Comparison of ENCODE assay signal across 8 cellular contexts in the genomic region with DNA sequence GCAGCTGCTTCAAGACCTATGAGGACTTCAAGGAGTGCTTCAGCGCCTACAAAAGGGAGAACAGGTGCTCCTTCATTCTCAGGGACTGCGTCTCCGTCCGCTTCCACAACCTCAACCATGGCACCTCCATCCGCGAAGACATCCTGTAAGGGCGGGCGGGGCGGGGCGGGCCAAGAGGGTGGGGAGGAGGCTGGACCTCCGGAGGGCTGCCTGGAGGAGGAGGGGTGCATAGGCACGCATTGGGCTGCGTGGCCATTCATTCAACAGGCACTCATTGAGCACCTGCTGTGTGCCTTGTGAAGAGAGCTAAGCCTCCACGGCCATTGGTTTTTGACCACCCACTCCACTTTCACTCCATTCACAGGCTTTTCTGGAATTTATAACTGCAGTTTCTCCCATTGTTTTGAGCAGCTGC. TPM values are rescaled to one million over a fixed set of nuclear protein-coding genes. Genes with fewer than 3 reads are reported as not detected.
DNase-seq lines count a peak whose midpoint lies in the region; ATAC-seq and TF ChIP-seq lines count a peak whose summit lies in the region.

No MANE protein-coding gene starts in this region.

- POLR2A ChIA-PET in HCT116 (lab: Charles Lee), result interaction anchor here (1.9 kb wide), 1 partner anchor 24 kb away, joined by 8 read pairs; the partner anchor contains the start of gene ZSWIM1

- intact Hi-C loops in HCT116 (cut with micrococcal nuclease), result no loop called here
- intact Hi-C loops in vagina (cut with DNase I), result no loop called here

- no peak for TF ChIP-seq CTCF in HCT116 (IDR thresholded peaks at IDR 0.05 in 2 of 3, conservative IDR thresholded peaks at IDR 0.05 in 1 of 3; ENCODE audit: borderline replicate concordance in 1 of 3, insufficient read depth in 1 of 3, low read depth in 2 of 3, low read length in 2 of 3)
- TF ChIP-seq CTCF in vagina (IDR thresholded peaks at IDR 0.05), result no peak

- H3K9me2 ChIP-seq in HCT116 (ENCODE audit: insufficient read depth), result no peaks in the 10 kb centered on the region

- RAD21 ChIA-PET in HCT116 (lab: Charles Lee; ENCODE audit: low non-redundant PET in 1 of 2, low total read pairs in 2 of 2, uncharacterized antibody in 2 of 2, unreplicated experiment in 2 of 2), result no interaction called here

- no peaks in the 10 kb centered on the region for H4K20me1 ChIP-seq in HCT116 (ENCODE audit: insufficient read depth)

- H3K27me3 Mint-ChIP-seq in central memory CD8-positive, alpha-beta T cell, result no peaks in the 10 kb centered on the region

- no TSS peak for BruUV-seq in HCT116 (replicated peaks; lab: Mats Ljungman, UMichigan)

- DNase-seq in activated CD4-positive, CD25-positive, alpha-beta regulatory T cell treated with anti-CD3 and anti-CD28 coated beads, Interleukin-2, amount 50 U/mL, for 72 hours, result no peak
- DNase-seq in HCT116 (ENCODE audit: low read depth, low spot score) (no peak), NOMO-1 (lab: John Stamatoyannopoulos, UW; ENCODE audit: unreplicated experiment in 2 of 2) (peak; percentile 46 to 68), vagina (ENCODE audit: extremely low spot score in 2 of 2) (no peak), NCI-H1930 (lab: John Stamatoyannopoulos, UW) (no peak)
- DNase-seq in central memory CD8-positive, alpha-beta T cell (ENCODE audit: low spot score in 2 of 2), result no peak

- H3K4me3 Mint-ChIP-seq in central memory CD8-positive, alpha-beta T cell, result peak overlapping the region; percentile 98

- H3K9me3 Mint-ChIP-seq in central memory CD8-positive, alpha-beta T cell, result no peaks in the 10 kb centered on the region

- 0 out of 2 replicates have a peak, but pooled peaks cover 12% of the 10 kb centered on the region for H3K79me2 ChIP-seq in HCT116 (ENCODE audit: insufficient read depth, low read length)

- no peaks in the 10 kb centered on the region for H3K36me3 ChIP-seq in HCT116 (ENCODE audit: control insufficient read depth in 1 of 2, insufficient read depth in 2 of 2, low read length in 2 of 2)
- H3K36me3 ChIP-seq in vagina, result peaks cover 0 to 11% of the 10 kb centered on the region in 2 donors

- H3K9ac ChIP-seq in HCT116 (ENCODE audit: low read length), result 0 out of 2 replicates have a peak overlapping the region, but pooled peaks have one; percentile 24

- H3K9me3 ChIP-seq in HCT116 (ENCODE audit: control insufficient read depth in 1 of 2, insufficient read depth in 1 of 2, low read depth in 1 of 2, low read length in 2 of 2) (no peaks in the 10 kb centered on the region), mononuclear cell (ENCODE audit: low read depth, low read length) (no peaks in the 10 kb centered on the region), vagina (no peaks in the 10 kb centered on the region)

- H3K27me3 ChIP-seq in HCT116 (ENCODE audit: insufficient read depth, low read length) (no peaks in the 10 kb centered on the region), mononuclear cell (ENCODE audit: insufficient read depth, low read length) (no peaks in the 10 kb centered on the region), vagina (no peaks in the 10 kb centered on the region)

- H3K4me2 ChIP-seq in HCT116 (ENCODE audit: low read length), result peak overlapping the region; percentile 95

- peak; percentile 8 to 18 for ATAC-seq in activated CD4-positive, CD25-positive, alpha-beta regulatory T cell treated with anti-CD3 and anti-CD28 coated beads, Interleukin-2, amount 50 U/mL, for 24 hours
- ATAC-seq in HCT116, result peak; percentile 6
- peak; percentile 24 for ATAC-seq in central memory CD8-positive, alpha-beta T cell (replicated peaks; ENCODE audit: extremely low read depth, poor library complexity, severe bottlenecking)

- H3K27ac Mint-ChIP-seq in central memory CD8-positive, alpha-beta T cell (ENCODE audit: low read depth), result peak overlapping the region; percentile 96

- H3K36me3 Mint-ChIP-seq in central memory CD8-positive, alpha-beta T cell (ENCODE audit: insufficient read depth), result peaks cover 14% of the 10 kb centered on the region

- H3K4me3 ChIP-seq in HCT116 (replicated peaks in 1 of 2; ENCODE audit: low read depth in 1 of 2, low read length in 2 of 2) (peak overlapping the region; percentile 72 to 96), mononuclear cell (ENCODE audit: low read length) (peak overlapping the region; percentile 67), vagina (peak overlapping the region; percentile 74 to 83)

- H3K27ac ChIP-seq in HCT116 (ENCODE audit: low read depth, low read length) (peak overlapping the region; percentile 46; the same call in 1 of the 2 replicates), vagina (peak overlapping the region; percentile 63)

- no peak overlapping the region for H2AFZ ChIP-seq in HCT116 (ENCODE audit: low read depth, low read length, poor library complexity, severe bottlenecking)

- TF ChIP-seq POLR2A in HCT116 (IDR thresholded peaks at IDR 0.05; ENCODE audit: borderline replicate concordance, extremely low read depth, insufficient read depth, insufficient read length) (no peak), vagina (IDR thresholded peaks at IDR 0.05) (no peak)

- H3K4me1 ChIP-seq in HCT116 (ENCODE audit: control insufficient read depth in 1 of 2, insufficient read depth in 2 of 2, low read length in 2 of 2) (peaks cover 15 to 36% of the 10 kb centered on the region in 2 experiments), mononuclear cell (ENCODE audit: insufficient read depth, low read length) (peaks cover 28% of the 10 kb centered on the region), vagina (peaks cover 43% of the 10 kb centered on the region)

- peaks cover 38% of the 10 kb centered on the region for H3K4me1 Mint-ChIP-seq in central memory CD8-positive, alpha-beta T cell

- TF ChIP-seq RAD21 in HCT116 (IDR thresholded peaks at IDR 0.05; ENCODE audit: low read depth), result no peak

- CTCF ChIA-PET in HCT116 (lab: Charles Lee), result interaction anchor here (1.6 kb wide), 1 partner anchor 23 kb away, joined by 3 read pairs; the partner anchor contains the start of gene ZSWIM1

TF ChIP-seq in HCT116, 20 proteins besides CTCF, POLR2A, EP300 and RAD21:
- TF ChIP-seq CEBPB (IDR thresholded peaks at IDR 0.05; ENCODE audit: low read depth), result no peak
- TF ChIP-seq, protein P1, sequence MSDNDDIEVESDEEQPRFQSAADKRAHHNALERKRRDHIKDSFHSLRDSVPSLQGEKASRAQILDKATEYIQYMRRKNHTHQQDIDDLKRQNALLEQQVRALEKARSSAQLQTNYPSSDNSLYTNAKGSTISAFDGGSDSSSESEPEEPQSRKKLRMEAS (IDR thresholded peaks at IDR 0.05), result no peak
- TF ChIP-seq YY1 (IDR thresholded peaks at IDR 0.05; ENCODE audit: extremely low read depth, insufficient replicate concordance, low read depth, low read length), result no peak
- TF ChIP-seq ZNF274 (IDR thresholded peaks at IDR 0.05; ENCODE audit: low read depth, low read length), result no peak
- no peak for TF ChIP-seq SIN3A (IDR thresholded peaks at IDR 0.05; ENCODE audit: low read depth)
- TF ChIP-seq SP1 (IDR thresholded peaks at IDR 0.05; ENCODE audit: low read depth), result no peak
- TF ChIP-seq JUND (IDR thresholded peaks at IDR 0.05), result no peak
- no peak for TF ChIP-seq EZH2 (IDR thresholded peaks at IDR 0.05)
- TF ChIP-seq TCF7L2 (IDR thresholded peaks at IDR 0.05; ENCODE audit: borderline replicate concordance, extremely low read depth, insufficient read depth, insufficient read length), result no peak
- TF ChIP-seq, protein P2, sequence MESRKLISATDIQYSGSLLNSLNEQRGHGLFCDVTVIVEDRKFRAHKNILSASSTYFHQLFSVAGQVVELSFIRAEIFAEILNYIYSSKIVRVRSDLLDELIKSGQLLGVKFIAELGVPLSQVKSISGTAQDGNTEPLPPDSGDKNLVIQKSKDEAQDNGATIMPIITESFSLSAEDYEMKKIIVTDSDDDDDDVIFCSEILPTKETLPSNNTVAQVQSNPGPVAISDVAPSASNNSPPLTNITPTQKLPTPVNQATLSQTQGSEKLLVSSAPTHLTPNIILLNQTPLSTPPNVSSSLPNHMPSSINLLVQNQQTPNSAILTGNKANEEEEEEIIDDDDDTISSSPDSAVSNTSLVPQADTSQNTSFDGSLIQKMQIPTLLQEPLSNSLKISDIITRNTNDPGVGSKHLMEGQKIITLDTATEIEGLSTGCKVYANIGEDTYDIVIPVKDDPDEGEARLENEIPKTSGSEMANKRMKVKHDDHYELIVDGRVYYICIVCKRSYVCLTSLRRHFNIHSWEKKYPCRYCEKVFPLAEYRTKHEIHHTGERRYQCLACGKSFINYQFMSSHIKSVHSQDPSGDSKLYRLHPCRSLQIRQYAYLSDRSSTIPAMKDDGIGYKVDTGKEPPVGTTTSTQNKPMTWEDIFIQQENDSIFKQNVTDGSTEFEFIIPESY (IDR thresholded peaks at IDR 0.05; ENCODE audit: extremely low read depth, insufficient replicate concordance, low read length), result no peak
- no peak for TF ChIP-seq ZFX (IDR thresholded peaks at IDR 0.05)
- no peak for TF ChIP-seq ELF1 (IDR thresholded peaks at IDR 0.05; ENCODE audit: borderline replicate concordance, low read depth)

RNA-seq across cellular contexts. Expression of gene ZSWIM3, which starts 0.4 kb away (rescaled TPM):
- total RNA-seq in HCT116 (2021; ENCODE audit: unreplicated experiment) (1.8 TPM), mononuclear cell (0.63 TPM), vagina (2.9 TPM)
- polyA plus RNA-seq in HCT116 (2012), result 1.8 and 2.2 TPM in 2 replicates

RNA-seq across cellular contexts. Expression of gene ACOT8, which starts 0.7 kb away (rescaled TPM):
- 12.2 TPM for total RNA-seq in HCT116 (2021; ENCODE audit: unreplicated experiment)
- 24.1 and 24.8 TPM in 2 replicates for polyA plus RNA-seq in HCT116 (2012)
- total RNA-seq in mononuclear cell, result 13.9 TPM
- total RNA-seq in vagina, result 50.6 TPM

RNA-seq across cellular contexts. Expression of gene ZSWIM1, which starts 23.2 kb away (rescaled TPM):
- total RNA-seq in HCT116 (2021; ENCODE audit: unreplicated experiment) (13.0 TPM), mononuclear cell (10.1 TPM), vagina (4.2 TPM)
- polyA plus RNA-seq in HCT116 (2012), result 9.8 and 12.5 TPM in 2 replicates

RNA-seq across cellular contexts. Expression of gene SNX21, which starts 24.2 kb away (rescaled TPM):
- 11.9 TPM for total RNA-seq in HCT116 (2021; ENCODE audit: unreplicated experiment)
- polyA plus RNA-seq in HCT116 (2012), result 9.4 and 9.8 TPM in 2 replicates
- 5.7 TPM for total RNA-seq in mononuclear cell
- total RNA-seq in vagina, result 145 TPM

RNA-seq across cellular contexts. Expression of gene SPATA25, which starts 29.6 kb away (rescaled TPM):
- total RNA-seq in HCT116 (2021; ENCODE audit: unreplicated experiment) (0.42 TPM), mononuclear cell (0.52 TPM), vagina (7.1 TPM)
- polyA plus RNA-seq in HCT116 (2012), result 0.14 and 0.19 TPM in 2 replicates

Comparison
In these comparisons a context has a peak if more than half of its experiments do, and no peak if none do; other contexts are left out.
1. DNase-seq: peak in NOMO-1 (2 of 2); none in activated CD4-positive, CD25-positive, alpha-beta regulatory T cell treated with anti-CD3 and anti-CD28 coated beads, Interleukin-2, amount 50 U/mL, for 72 hours (single experiment), HCT116 (single experiment), central memory CD8-positive, alpha-beta T cell (0 of 2), vagina (0 of 2) and NCI-H1930 (0 of 2).
2. Peak in every context shown above with its lines, with median percentiles within 50 percentile points of each other: ATAC-seq and H3K4me3 ChIP-seq.